Comparison of ENCODE assay signal across 1 cellular context in genomic region chr5:68261174-68262021, GRCh38.
TF ChIP-seq lines count a peak whose summit lies in the region.

No MANE protein-coding gene starts in this region.

TF ChIP-seq in GM23338, 12 proteins besides CTCF, POLR2A, EP300 and RAD21 (continued from another document):
- TF ChIP-seq, protein P1, sequence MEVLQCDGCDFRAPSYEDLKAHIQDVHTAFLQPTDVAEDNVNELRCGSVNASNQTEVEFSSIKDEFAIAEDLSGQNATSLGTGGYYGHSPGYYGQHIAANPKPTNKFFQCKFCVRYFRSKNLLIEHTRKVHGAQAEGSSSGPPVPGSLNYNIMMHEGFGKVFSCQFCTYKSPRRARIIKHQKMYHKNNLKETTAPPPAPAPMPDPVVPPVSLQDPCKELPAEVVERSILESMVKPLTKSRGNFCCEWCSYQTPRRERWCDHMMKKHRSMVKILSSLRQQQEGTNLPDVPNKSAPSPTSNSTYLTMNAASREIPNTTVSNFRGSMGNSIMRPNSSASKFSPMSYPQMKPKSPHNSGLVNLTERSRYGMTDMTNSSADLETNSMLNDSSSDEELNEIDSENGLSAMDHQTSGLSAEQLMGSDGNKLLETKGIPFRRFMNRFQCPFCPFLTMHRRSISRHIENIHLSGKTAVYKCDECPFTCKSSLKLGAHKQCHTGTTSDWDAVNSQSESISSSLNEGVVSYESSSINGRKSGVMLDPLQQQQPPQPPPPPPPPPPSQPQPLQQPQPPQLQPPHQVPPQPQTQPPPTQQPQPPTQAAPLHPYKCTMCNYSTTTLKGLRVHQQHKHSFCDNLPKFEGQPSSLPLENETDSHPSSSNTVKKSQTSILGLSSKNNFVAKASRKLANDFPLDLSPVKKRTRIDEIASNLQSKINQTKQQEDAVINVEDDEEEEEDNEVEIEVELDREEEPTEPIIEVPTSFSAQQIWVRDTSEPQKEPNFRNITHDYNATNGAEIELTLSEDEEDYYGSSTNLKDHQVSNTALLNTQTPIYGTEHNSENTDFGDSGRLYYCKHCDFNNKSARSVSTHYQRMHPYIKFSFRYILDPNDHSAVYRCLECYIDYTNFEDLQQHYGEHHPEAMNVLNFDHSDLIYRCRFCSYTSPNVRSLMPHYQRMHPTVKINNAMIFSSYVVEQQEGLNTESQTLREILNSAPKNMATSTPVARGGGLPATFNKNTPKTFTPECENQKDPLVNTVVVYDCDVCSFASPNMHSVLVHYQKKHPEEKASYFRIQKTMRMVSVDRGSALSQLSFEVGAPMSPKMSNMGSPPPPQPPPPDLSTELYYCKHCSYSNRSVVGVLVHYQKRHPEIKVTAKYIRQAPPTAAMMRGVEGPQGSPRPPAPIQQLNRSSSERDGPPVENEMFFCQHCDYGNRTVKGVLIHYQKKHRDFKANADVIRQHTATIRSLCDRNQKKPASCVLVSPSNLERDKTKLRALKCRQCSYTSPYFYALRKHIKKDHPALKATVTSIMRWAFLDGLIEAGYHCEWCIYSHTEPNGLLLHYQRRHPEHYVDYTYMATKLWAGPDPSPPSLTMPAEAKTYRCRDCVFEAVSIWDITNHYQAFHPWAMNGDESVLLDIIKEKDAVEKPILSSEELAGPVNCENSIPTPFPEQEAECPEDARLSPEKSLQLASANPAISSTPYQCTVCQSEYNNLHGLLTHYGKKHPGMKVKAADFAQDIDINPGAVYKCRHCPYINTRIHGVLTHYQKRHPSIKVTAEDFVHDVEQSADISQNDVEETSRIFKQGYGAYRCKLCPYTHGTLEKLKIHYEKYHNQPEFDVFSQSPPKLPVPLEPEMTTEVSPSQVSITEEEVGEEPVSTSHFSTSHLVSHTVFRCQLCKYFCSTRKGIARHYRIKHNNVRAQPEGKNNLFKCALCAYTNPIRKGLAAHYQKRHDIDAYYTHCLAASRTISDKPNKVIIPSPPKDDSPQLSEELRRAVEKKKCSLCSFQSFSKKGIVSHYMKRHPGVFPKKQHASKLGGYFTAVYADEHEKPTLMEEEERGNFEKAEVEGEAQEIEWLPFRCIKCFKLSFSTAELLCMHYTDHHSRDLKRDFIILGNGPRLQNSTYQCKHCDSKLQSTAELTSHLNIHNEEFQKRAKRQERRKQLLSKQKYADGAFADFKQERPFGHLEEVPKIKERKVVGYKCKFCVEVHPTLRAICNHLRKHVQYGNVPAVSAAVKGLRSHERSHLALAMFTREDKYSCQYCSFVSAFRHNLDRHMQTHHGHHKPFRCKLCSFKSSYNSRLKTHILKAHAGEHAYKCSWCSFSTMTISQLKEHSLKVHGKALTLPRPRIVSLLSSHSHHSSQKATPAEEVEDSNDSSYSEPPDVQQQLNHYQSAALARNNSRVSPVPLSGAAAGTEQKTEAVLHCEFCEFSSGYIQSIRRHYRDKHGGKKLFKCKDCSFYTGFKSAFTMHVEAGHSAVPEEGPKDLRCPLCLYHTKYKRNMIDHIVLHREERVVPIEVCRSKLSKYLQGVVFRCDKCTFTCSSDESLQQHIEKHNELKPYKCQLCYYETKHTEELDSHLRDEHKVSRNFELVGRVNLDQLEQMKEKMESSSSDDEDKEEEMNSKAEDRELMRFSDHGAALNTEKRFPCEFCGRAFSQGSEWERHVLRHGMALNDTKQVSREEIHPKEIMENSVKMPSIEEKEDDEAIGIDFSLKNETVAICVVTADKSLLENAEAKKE (CRISPR knock-in tag; IDR thresholded peaks at IDR 0.05), result no peak
- TF ChIP-seq NANOG (IDR thresholded peaks at IDR 0.05; ENCODE audit: borderline replicate concordance) (no peak), EZH2phosphoT487 (IDR thresholded peaks at IDR 0.05; ENCODE audit: unreplicated experiment) (no peak), ZNF331 (CRISPR knock-in tag; IDR thresholded peaks at IDR 0.05; ENCODE audit: low read depth) (no peak), CREB1 (CRISPR knock-in tag; IDR thresholded peaks at IDR 0.05; ENCODE audit: low read depth) (no peak), JUNB (IDR thresholded peaks at IDR 0.05; ENCODE audit: unreplicated experiment) (no peak)
- TF ChIP-seq, protein P2, sequence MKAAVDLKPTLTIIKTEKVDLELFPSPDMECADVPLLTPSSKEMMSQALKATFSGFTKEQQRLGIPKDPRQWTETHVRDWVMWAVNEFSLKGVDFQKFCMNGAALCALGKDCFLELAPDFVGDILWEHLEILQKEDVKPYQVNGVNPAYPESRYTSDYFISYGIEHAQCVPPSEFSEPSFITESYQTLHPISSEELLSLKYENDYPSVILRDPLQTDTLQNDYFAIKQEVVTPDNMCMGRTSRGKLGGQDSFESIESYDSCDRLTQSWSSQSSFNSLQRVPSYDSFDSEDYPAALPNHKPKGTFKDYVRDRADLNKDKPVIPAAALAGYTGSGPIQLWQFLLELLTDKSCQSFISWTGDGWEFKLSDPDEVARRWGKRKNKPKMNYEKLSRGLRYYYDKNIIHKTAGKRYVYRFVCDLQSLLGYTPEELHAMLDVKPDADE (IDR thresholded peaks at IDR 0.05), result no peak
- TF ChIP-seq, protein P3, sequence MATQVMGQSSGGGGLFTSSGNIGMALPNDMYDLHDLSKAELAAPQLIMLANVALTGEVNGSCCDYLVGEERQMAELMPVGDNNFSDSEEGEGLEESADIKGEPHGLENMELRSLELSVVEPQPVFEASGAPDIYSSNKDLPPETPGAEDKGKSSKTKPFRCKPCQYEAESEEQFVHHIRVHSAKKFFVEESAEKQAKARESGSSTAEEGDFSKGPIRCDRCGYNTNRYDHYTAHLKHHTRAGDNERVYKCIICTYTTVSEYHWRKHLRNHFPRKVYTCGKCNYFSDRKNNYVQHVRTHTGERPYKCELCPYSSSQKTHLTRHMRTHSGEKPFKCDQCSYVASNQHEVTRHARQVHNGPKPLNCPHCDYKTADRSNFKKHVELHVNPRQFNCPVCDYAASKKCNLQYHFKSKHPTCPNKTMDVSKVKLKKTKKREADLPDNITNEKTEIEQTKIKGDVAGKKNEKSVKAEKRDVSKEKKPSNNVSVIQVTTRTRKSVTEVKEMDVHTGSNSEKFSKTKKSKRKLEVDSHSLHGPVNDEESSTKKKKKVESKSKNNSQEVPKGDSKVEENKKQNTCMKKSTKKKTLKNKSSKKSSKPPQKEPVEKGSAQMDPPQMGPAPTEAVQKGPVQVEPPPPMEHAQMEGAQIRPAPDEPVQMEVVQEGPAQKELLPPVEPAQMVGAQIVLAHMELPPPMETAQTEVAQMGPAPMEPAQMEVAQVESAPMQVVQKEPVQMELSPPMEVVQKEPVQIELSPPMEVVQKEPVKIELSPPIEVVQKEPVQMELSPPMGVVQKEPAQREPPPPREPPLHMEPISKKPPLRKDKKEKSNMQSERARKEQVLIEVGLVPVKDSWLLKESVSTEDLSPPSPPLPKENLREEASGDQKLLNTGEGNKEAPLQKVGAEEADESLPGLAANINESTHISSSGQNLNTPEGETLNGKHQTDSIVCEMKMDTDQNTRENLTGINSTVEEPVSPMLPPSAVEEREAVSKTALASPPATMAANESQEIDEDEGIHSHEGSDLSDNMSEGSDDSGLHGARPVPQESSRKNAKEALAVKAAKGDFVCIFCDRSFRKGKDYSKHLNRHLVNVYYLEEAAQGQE (IDR thresholded peaks at IDR 0.05; ENCODE audit: unreplicated experiment), result no peak
TF ChIP-seq in GM23338: peak in this region for 0.
